ENCODE assay signal across 8 cellular contexts in the genomic region with DNA sequence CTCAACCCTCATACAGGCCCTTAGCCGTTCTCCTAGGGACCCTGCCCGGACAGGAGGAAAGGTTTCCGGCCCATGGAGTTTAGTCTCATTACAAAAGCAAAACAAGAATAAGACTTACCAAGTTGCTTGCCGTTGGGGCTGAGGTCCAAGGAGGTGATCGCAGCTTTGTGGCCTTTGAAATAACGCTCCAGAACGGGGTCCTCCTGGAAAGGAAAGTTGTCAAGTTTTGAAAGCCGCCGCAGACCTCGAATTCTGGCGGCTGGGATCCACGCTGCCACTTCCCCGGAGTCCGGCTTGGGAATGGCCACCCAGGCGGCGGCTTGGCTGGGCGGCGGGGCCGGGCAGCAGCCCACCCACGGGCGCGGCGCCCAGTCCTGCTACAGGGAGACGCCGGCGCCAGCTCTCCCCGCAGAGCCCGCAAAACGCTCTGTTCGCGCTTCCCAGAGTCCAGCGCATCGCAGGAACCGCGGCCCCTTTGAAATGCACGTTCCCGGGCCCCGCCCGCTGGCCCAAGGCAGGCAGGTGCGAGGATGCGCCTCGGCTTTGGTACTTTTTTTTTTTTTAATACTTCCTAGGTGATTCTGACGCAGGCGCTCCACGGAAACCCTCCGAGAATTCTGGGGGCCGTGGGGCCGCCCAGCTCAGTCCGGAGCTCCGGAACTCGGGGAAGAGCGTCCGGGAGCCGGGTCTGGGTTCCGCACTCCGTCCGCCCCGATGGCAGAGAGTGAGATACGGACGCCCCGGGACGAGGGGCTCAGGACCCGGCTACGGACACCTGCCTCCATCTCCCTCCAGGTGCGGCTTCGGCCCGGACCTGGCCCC. TPM values are rescaled to one million over a fixed set of nuclear protein-coding genes. Genes with fewer than 3 reads are reported as not detected.
A peak's percentile ranks its signal among the peaks of the same experiment; 100 is the strongest.
DNase-seq lines count a peak whose midpoint lies in the region; ATAC-seq and TF ChIP-seq lines count a peak whose summit lies in the region.

No MANE protein-coding gene starts in this region.

- no peak for TF ChIP-seq CTCF in HL-60 (IDR thresholded peaks at IDR 0.05; ENCODE audit: insufficient read depth, low read length)
- TF ChIP-seq CTCF in MCF 10A (IDR thresholded peaks at IDR 0.05; ENCODE audit: unreplicated experiment): peak; percentile 9

- no peaks in the 10 kb centered on the region for H3K9me3 Mint-ChIP-seq in MCF 10A (ENCODE audit: unreplicated experiment)
- peaks cover 0 to 1% (median 0%) of the 10 kb centered on the region in 6 donors for H3K9me3 Mint-ChIP-seq in immature natural killer cell

- H3K36me3 Mint-ChIP-seq in T-helper 17 cell (ENCODE audit: low read depth): peaks cover 2% of the 10 kb centered on the region
- peaks cover 7% of the 10 kb centered on the region for H3K36me3 Mint-ChIP-seq in MCF 10A (ENCODE audit: insufficient read depth, unreplicated experiment)
- H3K36me3 Mint-ChIP-seq in immature natural killer cell: peaks cover 12 to 19% (median 13%) of the 10 kb centered on the region in 3 donors

- CTCF ChIA-PET in MCF 10A (lab: Yijun Ruan, JAX): interaction anchor here (0.6 to 7.9 kb wide), 18 partner anchors 14 to 661 kb away, joined by 3 to 81 read pairs (median 4); a partner anchor contains a TSS

- H3K27ac ChIP-seq in HL-60 (replicated peaks): peak overlapping the region; percentile 92

- H3K9me3 ChIP-seq in T-helper 17 cell (ENCODE audit: control insufficient read depth, low read length, poor library complexity, severe bottlenecking): no peaks in the 10 kb centered on the region

- H3K4me3 ChIP-seq in HL-60 (replicated peaks; ENCODE audit: insufficient read depth, low read length): peak overlapping the region; percentile 100

- ATAC-seq in GM21367 (IDR thresholded peaks at IDR 0.05; ENCODE audit: unreplicated experiment) (peak; percentile 21), T-helper 17 cell (peak; percentile 33)

- DNase-seq in DMS53 (lab: John Stamatoyannopoulos, UW): peak; percentile 94
- peak in 1 of 2 experiments; percentile 51 for DNase-seq in HL-60 (ENCODE audit: low read depth in 1 of 2, low spot score in 1 of 2)
- peak; percentile 18 to 31 (median 29) for DNase-seq in T-helper 17 cell
- DNase-seq in MCF 10A (ENCODE audit: unreplicated experiment): peak; percentile 33
- DNase-seq in immature natural killer cell: peak; percentile 35 to 45 (median 38)
- peak; percentile 38 for DNase-seq in stimulated activated CD4-positive, alpha-beta T cell treated with anti-CD3 and anti-CD28 coated beads, Interleukin-12 subunit alpha, Interleukin-12 subunit beta, amount 100 ng/mL, for 4 hours
- DNase-seq in epidermal melanocyte (ENCODE audit: insufficient read length, low spot score): no peak

- H3K27ac Mint-ChIP-seq in T-helper 17 cell (peak overlapping the region; percentile 88), MCF 10A (ENCODE audit: low read depth, unreplicated experiment) (peak overlapping the region; percentile 79), immature natural killer cell (peak overlapping the region; percentile 75 to 96 (median 92))

- H3K27me3 Mint-ChIP-seq in T-helper 17 cell: no peaks in the 10 kb centered on the region
- H3K27me3 Mint-ChIP-seq in MCF 10A (ENCODE audit: insufficient read depth, unreplicated experiment): no peaks in the 10 kb centered on the region
- peaks cover 0 to 4% (median 0%) of the 10 kb centered on the region in 3 donors for H3K27me3 Mint-ChIP-seq in immature natural killer cell (ENCODE audit: low read depth in 3 of 3)

- intact Hi-C loops in MCF 10A (cut with micrococcal nuclease): loop anchor here (10.0 kb wide), 1 partner anchor 1380 kb away; a partner anchor contains a TSS

- no peaks in the 10 kb centered on the region for H3K27me3 ChIP-seq in HL-60 (ENCODE audit: insufficient read depth, poor library complexity, severe bottlenecking)

- H3K4me3 Mint-ChIP-seq in T-helper 17 cell (peak overlapping the region; percentile 95), MCF 10A (ENCODE audit: unreplicated experiment) (peak overlapping the region; percentile 99), immature natural killer cell (peak overlapping the region; percentile 95 to 99 (median 98))

- no TSS peak for BruUV-seq in MCF 10A (replicated peaks; lab: Mats Ljungman, UMichigan)

- POLR2A ChIA-PET in MCF 10A (lab: Yijun Ruan, JAX): interaction anchor here (0.6 to 3.5 kb wide), 16 partner anchors 12 to 1416 kb away, joined by 3 to 19 read pairs (median 3); a partner anchor contains a TSS

- H3K4me1 Mint-ChIP-seq in T-helper 17 cell: peaks cover 42% of the 10 kb centered on the region
- H3K4me1 Mint-ChIP-seq in MCF 10A (ENCODE audit: insufficient read depth, unreplicated experiment): peaks cover 29% of the 10 kb centered on the region
- peaks cover 58 to 62% of the 10 kb centered on the region in 2 donors for H3K4me1 Mint-ChIP-seq in immature natural killer cell

RNA-seq across cellular contexts. Expression of a gene that starts 0.6 kb away (rescaled TPM):
- 10 to 100 TPM in 1 of 2 donors, 1 to 10 TPM in 1; 9.0 to 13.2 TPM for total RNA-seq in T-helper 17 cell
- total RNA-seq in MCF 10A (2022): 2.6 and 2.8 TPM in 2 replicates
- 1 to 10 TPM; 3.4 to 9.7 (median 3.6) TPM for polyA plus RNA-seq in immature natural killer cell

RNA-seq across cellular contexts. Expression of a gene that starts 0.6 kb away (rescaled TPM):
- total RNA-seq in T-helper 17 cell: 10 to 100 TPM; 18.2 to 22.0 TPM
- total RNA-seq in MCF 10A (2022): 13.4 and 14.8 TPM in 2 replicates
- 10 to 100 TPM; 57.0 to 85.1 (median 57.9) TPM for polyA plus RNA-seq in immature natural killer cell
